21 cellular contexts compared by ENCODE assay signal in genomic region chr15:90342655-90343054, GRCh38. TPM values are rescaled to one million over a fixed set of nuclear protein-coding genes. Genes with fewer than 3 reads are reported as not detected.
DNase-seq lines count a peak whose midpoint lies in the region; ATAC-seq, FAIRE-seq and TF ChIP-seq lines count a peak whose summit lies in the region.
"Had no signal": no experiment of that assay in that cellular context is flagged by ENCODE, and none has a peak within 500 bp of the region (broad histone marks: within the 10 kb centered on the region; RNA-seq: fewer than 3 reads in every experiment).

No MANE protein-coding gene starts in this region.

- peak; percentile 66 to 71 for DNase-seq in AML-193 (lab: John Stamatoyannopoulos, UW)
- DNase-seq in CD4-positive, alpha-beta T cell: no peak
- peak; percentile 48 for DNase-seq in NOMO-1 treated with dmso at 0.1 percent for 144 hours (lab: John Stamatoyannopoulos, UW; ENCODE audit: unreplicated experiment)
- DNase-seq in endothelial cell of umbilical vein (ENCODE audit: low read depth, low spot score): peak; percentile 68
- no peak for DNase-seq in AG20443 (ENCODE audit: low spot score)
- DNase-seq in C1 segment of cervical spinal cord (lab: John Stamatoyannopoulos, UW): no peak
- no peak for DNase-seq in NCI-H446 (lab: John Stamatoyannopoulos, UW)
- DNase-seq: activated CD4-positive, alpha-beta memory T cell treated with anti-CD3 and anti-CD28 coated beads for 36 hours; amygdala; erythroblast; NCI-H1105 treated with DMSO at 0.1 percent for 48 hours; NCI-H2171 treated with DMSO at 0.1 percent for 48 hours; NK-92 treated with Interleukin-12 subunit alpha and Interleukin-12 subunit beta, amount 100 ng/mL, for 24 hours; stimulated activated CD4-positive, alpha-beta T cell treated with anti-CD3 and anti-CD28 coated beads, Interleukin-2, amount 100 ng/mL, for 24 hours; substantia nigra had no signal

- FAIRE-seq in endothelial cell of umbilical vein (lab: Jason Lieb, UNC): peak; percentile 37
- FAIRE-seq: GM12892, TTC549 had no signal

- H3K4me3 Mint-ChIP-seq in CD4-positive, alpha-beta T cell: peak overlapping the region; percentile 42
- H3K4me3 Mint-ChIP-seq: activated CD4-positive, alpha-beta memory T cell treated with anti-CD3 and anti-CD28 coated beads for 36 hours had no signal

- H3K27me3 Mint-ChIP-seq in CD4-positive, alpha-beta T cell: no peaks in the 10 kb centered on the region
- H3K27me3 Mint-ChIP-seq: activated CD4-positive, alpha-beta memory T cell treated with anti-CD3 and anti-CD28 coated beads for 36 hours had no signal

- BruUV-seq in endothelial cell of umbilical vein (replicated peaks; lab: Mats Ljungman, UMichigan): no TSS peak

- H3K27me3 ChIP-seq in CD4-positive, alpha-beta T cell (ENCODE audit: control insufficient read depth, insufficient read depth, low read length): no peaks in the 10 kb centered on the region
- H3K27me3 ChIP-seq in endothelial cell of umbilical vein (ENCODE audit: control insufficient read depth in 2 of 2, insufficient read depth in 2 of 2, low read length in 2 of 2): no peaks in the 10 kb centered on the region

- peaks cover 19% of the 10 kb centered on the region for H3K4me1 Mint-ChIP-seq in CD4-positive, alpha-beta T cell (ENCODE audit: low read depth)

- H3K4me1 ChIP-seq in endothelial cell of umbilical vein (ENCODE audit: control insufficient read depth, extremely low read depth, insufficient read depth, low read length): peaks cover 17% of the 10 kb centered on the region
- H3K4me1 ChIP-seq: HAP-1 had no signal

- H3K27ac ChIP-seq in CD4-positive, alpha-beta T cell (ENCODE audit: low read depth, low read length): no peak overlapping the region
- peak overlapping the region; percentile 1 for H3K27ac ChIP-seq in endothelial cell of umbilical vein (ENCODE audit: insufficient read depth, low read depth, low read length)
- H3K27ac ChIP-seq: C4-2B had no signal

- peak overlapping the region; percentile 66 for H3K27ac Mint-ChIP-seq in CD4-positive, alpha-beta T cell
- H3K27ac Mint-ChIP-seq: activated CD4-positive, alpha-beta memory T cell treated with anti-CD3 and anti-CD28 coated beads for 36 hours had no signal

- H3K9ac ChIP-seq in endothelial cell of umbilical vein (replicated peaks; ENCODE audit: extremely low read depth, insufficient read depth, low read length): no peak overlapping the region

- H3K4me2 ChIP-seq in endothelial cell of umbilical vein (ENCODE audit: insufficient read depth, low read length): peak overlapping the region; percentile 33

- H3K9me1 ChIP-seq in endothelial cell of umbilical vein (replicated peaks; ENCODE audit: control insufficient read depth, extremely low read depth, insufficient read depth, low read length): no peaks in the 10 kb centered on the region

- no peaks in the 10 kb centered on the region for H3K36me3 Mint-ChIP-seq in CD4-positive, alpha-beta T cell (ENCODE audit: low read depth)
- H3K36me3 Mint-ChIP-seq: activated CD4-positive, alpha-beta memory T cell treated with anti-CD3 and anti-CD28 coated beads for 36 hours had no signal

- H3K9me3 Mint-ChIP-seq in CD4-positive, alpha-beta T cell: no peaks in the 10 kb centered on the region
- H3K9me3 Mint-ChIP-seq: activated CD4-positive, alpha-beta memory T cell treated with anti-CD3 and anti-CD28 coated beads for 36 hours had no signal

- ATAC-seq in CD4-positive, alpha-beta T cell (ENCODE audit: poor library complexity): no peak
- ATAC-seq in HG02763 (IDR thresholded peaks at IDR 0.05; ENCODE audit: unreplicated experiment): no peak
- ATAC-seq: sciatic nerve had no signal

- H4K20me1 ChIP-seq in endothelial cell of umbilical vein (replicated peaks; ENCODE audit: control insufficient read depth, extremely low read depth, insufficient read depth, low read length): no peaks in the 10 kb centered on the region

- H3K9me3 ChIP-seq in CD4-positive, alpha-beta T cell (ENCODE audit: control insufficient read depth, low read length): no peaks in the 10 kb centered on the region
- no peaks in the 10 kb centered on the region for H3K9me3 ChIP-seq in endothelial cell of umbilical vein (replicated peaks; ENCODE audit: control insufficient read depth, insufficient read depth, low read length)
- H3K9me3 ChIP-seq: HAP-1 had no signal

- CTCF ChIA-PET in CD4-positive, alpha-beta T cell (lab: Charles Lee): no interaction called here
- CTCF ChIA-PET in endothelial cell of umbilical vein (lab: Charles Lee): interaction anchor here (0.9 to 1.4 kb wide), 7 partner anchors 10 to 140 kb away, joined by 3 read pairs; partner anchors contain the start of genes IQGAP1 and ZNF774

- POLR2A ChIA-PET in CD4-positive, alpha-beta T cell (lab: Charles Lee): no interaction called here
- POLR2A ChIA-PET in endothelial cell of umbilical vein (lab: Charles Lee): interaction anchor here (0.5 to 0.9 kb wide), 2 partner anchors 45 to 557 kb away, joined by 3 to 10 read pairs; partner anchors contain the start of gene IQGAP1

- TF ChIP-seq CTCF in CD4-positive, alpha-beta T cell (IDR thresholded peaks at IDR 0.05): no peak
- TF ChIP-seq CTCF in endothelial cell of umbilical vein (IDR thresholded peaks at IDR 0.05; ENCODE audit: extremely low read depth in 1 of 2, insufficient read depth in 1 of 2, low read depth in 1 of 2, low read length in 2 of 2): no peak

- no peak overlapping the region for H3K4me3 ChIP-seq in endothelial cell of umbilical vein (replicated peaks in 1 of 3; ENCODE audit: insufficient read depth in 1 of 3, low read depth in 1 of 3, low read length in 3 of 3)
- H3K4me3 ChIP-seq: HAP-1 had no signal

- no peaks in the 10 kb centered on the region for H3K36me3 ChIP-seq in endothelial cell of umbilical vein (ENCODE audit: control insufficient read depth in 2 of 2, extremely low read depth in 1 of 2, insufficient read depth in 2 of 2, low read length in 2 of 2)
- H3K36me3 ChIP-seq: HAP-1 had no signal

- no peak for TF ChIP-seq POLR2A in endothelial cell of umbilical vein (IDR thresholded peaks at IDR 0.05; ENCODE audit: low read depth, low read length)

- no peaks in the 10 kb centered on the region for H3K79me2 ChIP-seq in endothelial cell of umbilical vein (ENCODE audit: control insufficient read depth, insufficient read depth, low read length)

- intact Hi-C loops in CD4-positive, alpha-beta T cell (cut with DNase I, micrococcal nuclease): no loop called here
- intact Hi-C loops in endothelial cell of umbilical vein (cut with micrococcal nuclease): no loop called here

- H2AFZ ChIP-seq in endothelial cell of umbilical vein (ENCODE audit: low read depth, low read length): no peak overlapping the region

- dilution Hi-C loops in endothelial cell of umbilical vein (cut with MboI; ENCODE audit: extremely low pct_ligation_motif_present, low sequenced_read_pairs): no loop called here

TF ChIP-seq in endothelial cell of umbilical vein, 7 proteins besides CTCF, POLR2A, EP300 and RAD21:
- TF ChIP-seq FOS (IDR thresholded peaks at IDR 0.05; ENCODE audit: borderline replicate concordance, insufficient read depth, low read length) (no peak), MYC (IDR thresholded peaks at IDR 0.05; ENCODE audit: low read depth, low read length) (no peak), JUN (IDR thresholded peaks at IDR 0.05; ENCODE audit: borderline replicate concordance, insufficient read depth, insufficient read length, low read depth) (no peak), GATA2 (IDR thresholded peaks at IDR 0.05; ENCODE audit: insufficient read depth, insufficient read length, low read depth, low read length) (no peak), EZH2 (IDR thresholded peaks at IDR 0.05; ENCODE audit: borderline replicate concordance, low read depth, low read length, severe bottlenecking) (no peak), POLR2AphosphoS5 (IDR thresholded peaks at IDR 0.05; ENCODE audit: insufficient read depth, low read depth, low read length) (no peak)
- TF ChIP-seq, protein P1, sequence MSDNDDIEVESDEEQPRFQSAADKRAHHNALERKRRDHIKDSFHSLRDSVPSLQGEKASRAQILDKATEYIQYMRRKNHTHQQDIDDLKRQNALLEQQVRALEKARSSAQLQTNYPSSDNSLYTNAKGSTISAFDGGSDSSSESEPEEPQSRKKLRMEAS (IDR thresholded peaks at IDR 0.05; ENCODE audit: insufficient read depth, insufficient read length): no peak

RNA-seq across cellular contexts. Expression of gene ZNF774, which starts 9.4 kb away (rescaled TPM):
- 1 to 10 TPM in 1 of 2 experiments, under 1 TPM in 1; 0.20 to 1.1 TPM for total RNA-seq in CD4-positive, alpha-beta T cell
- total RNA-seq in endothelial cell of umbilical vein: 2.6 and 3.9 TPM in 2 replicates
- polyA plus RNA-seq in endothelial cell of umbilical vein: 0.89 and 0.98 TPM in 2 replicates
- polyA plus RNA-seq in endothelial cell of umbilical vein (2011; cell fraction: cytosol; rRNA removed): 0.81 and 1.1 TPM in 2 replicates
- polyA plus RNA-seq in endothelial cell of umbilical vein (2011; cell fraction: nucleus; rRNA removed): 1.4 and 1.5 TPM in 2 replicates
- polyA plus RNA-seq in endothelial cell of umbilical vein (2012): 1.0 and 1.6 TPM in 2 replicates
- 0.51 and 1.8 TPM in 2 replicates for polyA minus RNA-seq in endothelial cell of umbilical vein
- 1.7 TPM for polyA minus RNA-seq in endothelial cell of umbilical vein (2011; cell fraction: cytosol; rRNA and poly(A)+ RNA removed)
- 0.96 and 1.3 TPM in 2 replicates for polyA minus RNA-seq in endothelial cell of umbilical vein (2011; cell fraction: nucleus; rRNA and poly(A)+ RNA removed)

RNA-seq across cellular contexts. Expression of gene IQGAP1, which starts 45.4 kb away (rescaled TPM):
- total RNA-seq in CD4-positive, alpha-beta T cell: 10 to 100 TPM; 76.8 to 78.7 TPM
- total RNA-seq in endothelial cell of umbilical vein: 244 and 258 TPM in 2 replicates
- 82.2 and 84.7 TPM in 2 replicates for polyA plus RNA-seq in endothelial cell of umbilical vein
- 46.4 and 51.9 TPM in 2 replicates for polyA plus RNA-seq in endothelial cell of umbilical vein (2011; cell fraction: cytosol; rRNA removed)
- 749 and 898 TPM in 2 replicates for polyA plus RNA-seq in endothelial cell of umbilical vein (2011; cell fraction: nucleus; rRNA removed)
- 151 and 223 TPM in 2 replicates for polyA plus RNA-seq in endothelial cell of umbilical vein (2012)
- 369 and 373 TPM in 2 replicates for polyA minus RNA-seq in endothelial cell of umbilical vein
- polyA minus RNA-seq in endothelial cell of umbilical vein (2011; cell fraction: cytosol; rRNA and poly(A)+ RNA removed): 99.6 TPM
- polyA minus RNA-seq in endothelial cell of umbilical vein (2011; cell fraction: nucleus; rRNA and poly(A)+ RNA removed): 1,208 and 1,408 TPM in 2 replicates

Comparison
In these comparisons a context has a peak if more than half of its experiments do, and no peak if none do; other contexts are left out.
1. DNase-seq: peak in AML-193 (2 of 2), NOMO-1 treated with dmso at 0.1 percent for 144 hours (single experiment) and endothelial cell of umbilical vein (single experiment); none in CD4-positive, alpha-beta T cell (0 of 10), AG20443 (single experiment), C1 segment of cervical spinal cord (0 of 14) and NCI-H446 (0 of 2).